In genomic region chr12:4273651-4274395, GRCh38 we compare ENCODE assay signal across 7 cellular contexts. TPM values are rescaled to one million over a fixed set of nuclear protein-coding genes. Genes with fewer than 3 reads are reported as not detected.
A peak's percentile ranks its signal among the peaks of the same experiment; 100 is the strongest.
DNase-seq lines count a peak whose midpoint lies in the region; ATAC-seq, FAIRE-seq and TF ChIP-seq lines count a peak whose summit lies in the region.

CCND2 (plus strand) TSS chr12:4273762; CDS start chr12:4274041, 279 bp downstream.

- peak; percentile 86 for DNase-seq in UCSD-AML1 (lab: John Stamatoyannopoulos, UW; ENCODE audit: unreplicated experiment)
- peak; percentile 78 for DNase-seq in bronchial epithelial cell (ENCODE audit: low read depth)
- DNase-seq in gastrocnemius medialis: peak; percentile 68 to 70

- ATAC-seq in HG03354 (IDR thresholded peaks at IDR 0.05; ENCODE audit: poor library complexity, severe bottlenecking, unreplicated experiment): peak; percentile 21
- peak; percentile 37 to 55 for ATAC-seq in gastrocnemius medialis
- ATAC-seq in GM21576 (IDR thresholded peaks at IDR 0.05; ENCODE audit: unreplicated experiment): no peak

- H3K27me3 ChIP-seq in bronchial epithelial cell (ENCODE audit: control insufficient read depth, insufficient read depth, low read length) (peaks cover 17% of the 10 kb centered on the region), gastrocnemius medialis (peaks cover 72 to 78% (median 76%) of the 10 kb centered on the region in 3 donors)

- H3K4me3 ChIP-seq in bronchial epithelial cell (ENCODE audit: low read depth, low read length) (peak within 1 kb of the TSS; percentile 95), iPS-18c (ENCODE audit: insufficient read depth, low read depth, low read length) (peak within 1 kb of the TSS; percentile 87), gastrocnemius medialis (peak within 1 kb of the TSS; percentile 57 to 70 (median 62))

- H3K27ac ChIP-seq in gastrocnemius medialis: peak within 1 kb of the TSS; percentile 54 to 69 (median 62)

- TF ChIP-seq POLR2A in GM15510 (IDR thresholded peaks at IDR 0.05; ENCODE audit: borderline replicate concordance, extremely low read depth, insufficient read length) (peak; percentile 93), gastrocnemius medialis (IDR thresholded peaks at IDR 0.05) (peak; percentile 50 to 78)

- peaks cover 4% of the 10 kb centered on the region for H3K9me3 ChIP-seq in iPS-18c (ENCODE audit: control insufficient read depth, insufficient read depth, low read length)
- no peaks in the 10 kb centered on the region for H3K9me3 ChIP-seq in gastrocnemius medialis

- intact Hi-C loops in gastrocnemius medialis (cut with DNase I; ENCODE audit: low total_unique reads): loop anchor here (10.0 kb wide), 1 partner anchor 279 kb away; no protein-coding TSS in a partner anchor

- FAIRE-seq in bronchial epithelial cell (lab: Jason Lieb, UNC): no peak

- H3K36me3 ChIP-seq in bronchial epithelial cell (ENCODE audit: control insufficient read depth, insufficient read depth, low read length) (peaks cover 16% of the 10 kb centered on the region), gastrocnemius medialis (no peaks in the 10 kb centered on the region)

- peaks cover 39 to 51% of the 10 kb centered on the region in 2 donors for H3K4me1 ChIP-seq in gastrocnemius medialis

- in situ Hi-C loops in gastrocnemius medialis (cut with MboI; ENCODE audit: low sequenced_read_pairs in 4 of 4): loop anchor here in 3 of 4 donors (10.0 kb wide), 3 partner anchors 159 to 379 kb away; no protein-coding TSS in a partner anchor

- no peak for TF ChIP-seq CTCF in bronchial epithelial cell (IDR thresholded peaks at IDR 0.05; ENCODE audit: insufficient read depth, low read length, severe bottlenecking)
- no peak for TF ChIP-seq CTCF in gastrocnemius medialis (IDR thresholded peaks at IDR 0.05 in 4 of 5, conservative IDR thresholded peaks at IDR 0.05 in 1 of 5)

RNA-seq across cellular contexts. Expression of gene CCND2, which starts in this region (rescaled TPM):
- total RNA-seq in bronchial epithelial cell (115 and 123 TPM in 2 replicates), gastrocnemius medialis (1 to 10 TPM; 2.7 to 5.6 (median 3.2) TPM)

Comparison
In these comparisons a context has a peak if more than half of its experiments do, and no peak if none do; other contexts are left out.
1. RNA of gene CCND2 (total RNA-seq): 115 to 123 TPM in bronchial epithelial cell; 2.7 to 5.6 TPM in gastrocnemius medialis; every median in the first group is over 10 times any median in the second.
2. Peak in every context shown above with its lines, with median percentiles within 50 percentile points of each other: DNase-seq and H3K4me3 ChIP-seq.